Comparison of ENCODE assay signal across 22 cellular contexts in the genomic region with DNA sequence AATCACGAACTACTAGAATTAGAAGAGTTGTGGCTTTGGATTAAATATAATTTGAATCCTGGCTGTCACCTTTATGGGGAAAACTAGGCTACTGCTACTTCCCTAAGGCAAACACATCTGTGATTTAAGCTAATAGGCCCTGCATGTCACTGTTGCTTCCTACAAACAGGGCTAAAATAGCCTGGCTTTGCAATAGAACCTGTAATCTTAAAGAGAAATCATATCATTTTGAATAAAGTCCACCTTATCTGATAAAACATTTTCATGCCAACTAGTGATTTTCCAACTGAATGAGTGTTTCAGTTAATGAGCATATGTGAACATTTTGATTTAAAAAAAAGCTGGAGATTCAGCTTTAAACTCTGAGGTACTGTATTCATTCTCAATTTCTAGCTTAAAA.
"Had no signal": no experiment of that assay in that cellular context is flagged by ENCODE, and none has a peak within 500 bp of the region (broad histone marks: within the 10 kb centered on the region; RNA-seq: fewer than 3 reads in every experiment).

No MANE protein-coding gene starts in this region.

- DNase-seq: IMR-90; Karpas-422; KG1; MG63; NCI-H1092; NCI-H1105 treated with DMSO at 0.1 percent for 48 hours; NCI-H1417 treated with DMSO at 0.1 percent for 48 hours; NCI-H146; NCI-H187 treated with DMSO at 0.1 percent for 48 hours; NCI-H2107; NCI-H2227 treated with DMSO at 0.1 percent for 48 hours; NCI-H526 treated with DMSO at 0.1 percent for 48 hours; NCI-H774; NK-92 treated with Interleukin-12 subunit alpha and Interleukin-12 subunit beta, amount 100 ng/mL, for 24 hours; OCI-M1; Right ventricle myocardium superior; RPMI8226; SIG-M5; T-helper 1 cell; T-helper 17 cell had no signal

- H3K9me3 ChIP-seq: MG63, SJSA1 had no signal

- H3K4me1 ChIP-seq: SJSA1 had no signal

- H3K36me3 ChIP-seq: MG63, SJSA1 had no signal

- H3K27me3 ChIP-seq: MG63, SJSA1 had no signal

- H3K27ac ChIP-seq: SJSA1, SK-N-MC had no signal

- H3K4me3 ChIP-seq: MG63, SJSA1, SK-N-MC had no signal

- ATAC-seq: T-helper 17 cell had no signal
